In the genomic region with DNA sequence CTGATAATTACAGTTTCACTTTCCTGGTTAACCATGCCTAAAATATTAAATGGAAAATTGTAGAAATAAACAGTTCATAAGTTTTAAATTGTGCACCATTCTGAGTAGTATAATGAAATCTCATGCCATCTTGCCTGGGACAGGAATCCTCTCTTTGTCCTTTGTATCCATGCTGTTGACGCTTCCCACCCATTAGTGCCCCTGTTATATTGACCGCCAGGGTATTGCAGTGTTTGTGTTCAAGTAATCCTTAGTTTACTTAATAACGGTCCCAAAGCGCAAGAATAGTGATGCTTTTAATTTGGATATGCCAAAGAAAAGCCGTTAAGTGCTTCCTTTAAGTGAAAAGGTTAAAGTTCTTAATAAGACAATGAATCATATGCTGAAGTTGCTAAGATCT, we compare ENCODE assay signal across 28 cellular contexts. TPM values are rescaled to one million over a fixed set of nuclear protein-coding genes. Genes with fewer than 3 reads are reported as not detected.
DNase-seq lines count a peak whose midpoint lies in the region; ATAC-seq and TF ChIP-seq lines count a peak whose summit lies in the region.
"Had no signal": no experiment of that assay in that cellular context is flagged by ENCODE, and none has a peak within 500 bp of the region (broad histone marks: within the 10 kb centered on the region; RNA-seq: fewer than 3 reads in every experiment).

No MANE protein-coding gene starts in this region.

- no peaks in the 10 kb centered on the region for H3K36me3 ChIP-seq in CD4-positive, alpha-beta memory T cell (ENCODE audit: insufficient read depth, low read length)
- H3K36me3 ChIP-seq: gastrocnemius medialis, SJCRH30, stomach, tibial artery had no signal

- H3K27me3 Mint-ChIP-seq in activated T-cell treated with anti-CD3 and anti-CD28 coated beads, Interleukin-2, amount 50 U/mL, for 72 hours (ENCODE audit: low read depth): no peaks in the 10 kb centered on the region
- H3K27me3 Mint-ChIP-seq in CD4-positive, alpha-beta memory T cell: no peaks in the 10 kb centered on the region
- no peaks in the 10 kb centered on the region for H3K27me3 Mint-ChIP-seq in activated T-helper 2 cell treated with anti-CD3 and anti-CD28 coated beads, Interferon-gamma antibody, Interleukin-2, Interleukin-4, amounts not matched to agents 10 μg/mL and 5 μg/mL and 100 μg/mL, durations not matched to agents 14 hours and 24 hours and 36 hours (ENCODE audit: low read depth)
- no peaks in the 10 kb centered on the region for H3K27me3 Mint-ChIP-seq in nephron progenitor cell (ENCODE audit: low read depth, poor library complexity)

- CTCF ChIA-PET in CD4-positive, alpha-beta memory T cell (lab: Charles Lee; ENCODE audit: partially characterized antibody): no interaction called here

- peaks cover 0 to 7% of the 10 kb centered on the region in 2 donors for H3K36me3 Mint-ChIP-seq in activated T-cell treated with anti-CD3 and anti-CD28 coated beads, Interleukin-2, amount 50 U/mL, for 72 hours (ENCODE audit: insufficient read depth in 2 of 2)
- H3K36me3 Mint-ChIP-seq in CD4-positive, alpha-beta memory T cell: peaks cover 6 to 12% of the 10 kb centered on the region in 2 donors
- H3K36me3 Mint-ChIP-seq in activated T-helper 2 cell treated with anti-CD3 and anti-CD28 coated beads, Interferon-gamma antibody, Interleukin-2, Interleukin-4, amounts not matched to agents 10 μg/mL and 5 μg/mL and 100 μg/mL, durations not matched to agents 14 hours and 24 hours and 36 hours (ENCODE audit: low read depth): peaks cover 10% of the 10 kb centered on the region
- peaks cover 34% of the 10 kb centered on the region for H3K36me3 Mint-ChIP-seq in nephron progenitor cell (ENCODE audit: low read depth)

- no peak for ATAC-seq in activated T-cell treated with anti-CD3 and anti-CD28 coated beads, Interleukin-2, amount 50 U/mL, for 72 hours (replicated peaks in 1 of 2)
- no peak for ATAC-seq in GM21737 (IDR thresholded peaks at IDR 0.05; ENCODE audit: unreplicated experiment)
- ATAC-seq in GM19463 (IDR thresholded peaks at IDR 0.05; ENCODE audit: unreplicated experiment): no peak
- ATAC-seq in HG02981 (IDR thresholded peaks at IDR 0.05; ENCODE audit: unreplicated experiment): no peak
- ATAC-seq: gastrocnemius medialis had no signal

- peak overlapping the region in 1 of 2 donors; percentile 65 for H3K4me3 Mint-ChIP-seq in activated T-cell treated with anti-CD3 and anti-CD28 coated beads, Interleukin-2, amount 50 U/mL, for 72 hours
- H3K4me3 Mint-ChIP-seq in CD4-positive, alpha-beta memory T cell: peak overlapping the region in 2 of 8 donors; percentile 19 to 35
- H3K4me3 Mint-ChIP-seq in activated T-helper 2 cell treated with anti-CD3 and anti-CD28 coated beads, Interferon-gamma antibody, Interleukin-2, Interleukin-4, amounts not matched to agents 10 μg/mL and 5 μg/mL and 100 μg/mL, durations not matched to agents 14 hours and 24 hours and 36 hours (ENCODE audit: low read depth): no peak overlapping the region
- H3K4me3 Mint-ChIP-seq in nephron progenitor cell: no peak overlapping the region

- H3K4me3 ChIP-seq in CD4-positive, alpha-beta memory T cell (ENCODE audit: low read length in 2 of 2): no peak overlapping the region
- H3K4me3 ChIP-seq: gastrocnemius medialis, HAP-1, SJCRH30, skin epidermis, stomach, tibial artery had no signal

- no peak for DNase-seq in activated T-cell treated with anti-CD3 and anti-CD28 coated beads, Interleukin-2, amount 50 U/mL, for 72 hours
- DNase-seq in activated T-cell treated with anti-CD3 and anti-CD28 coated beads, Interleukin-2, amount 50 U/mL, for 1 hour: no peak
- DNase-seq in CD4-positive, alpha-beta memory T cell: no peak
- DNase-seq in activated T-helper 2 cell treated with anti-CD3 and anti-CD28 coated beads, Interferon-gamma antibody, Interleukin-2, Interleukin-4, amounts not matched to agents 10 μg/mL and 5 μg/mL and 100 μg/mL, durations not matched to agents 14 hours and 24 hours and 36 hours (ENCODE audit: low spot score): no peak
- no peak for DNase-seq in nephron progenitor cell
- DNase-seq: ACHN; activated CD4-positive, alpha-beta T cell treated with anti-CD3 and anti-CD28 coated beads for 1 hour; activated CD8-positive, alpha-beta memory T cell treated with anti-CD3 and anti-CD28 coated beads for 24 hours; activated T-cell treated with anti-CD3 and anti-CD28 coated beads, Interleukin-2, amount 50 U/mL, for 48 hours; central memory CD4-positive, alpha-beta T cell; DMS79 treated with DMSO at 0.1 percent for 48 hours; dorsolateral prefrontal cortex; gastrocnemius medialis; GF-D8; MM.1S; NCI-H1417; NCI-H2081; NCI-H345; NCI-H774; SJCRH30; stomach; tibial artery had no signal

- POLR2A ChIA-PET in CD4-positive, alpha-beta memory T cell (lab: Charles Lee; ENCODE audit: partially characterized antibody): no interaction called here

- no peak overlapping the region for H3K27ac ChIP-seq in CD4-positive, alpha-beta memory T cell (ENCODE audit: low read depth, low read length)
- H3K27ac ChIP-seq: gastrocnemius medialis, KMS-11, SJCRH30, skin epidermis, stomach, tibial artery had no signal

- no peaks in the 10 kb centered on the region for H3K27me3 ChIP-seq in CD4-positive, alpha-beta memory T cell (ENCODE audit: insufficient read depth, low read length)
- H3K27me3 ChIP-seq: dorsolateral prefrontal cortex, gastrocnemius medialis, SJCRH30, stomach, tibial artery had no signal

- H3K27ac Mint-ChIP-seq in activated T-cell treated with anti-CD3 and anti-CD28 coated beads, Interleukin-2, amount 50 U/mL, for 72 hours: peak overlapping the region; percentile 80
- H3K27ac Mint-ChIP-seq in CD4-positive, alpha-beta memory T cell: peak overlapping the region in 6 of 7 donors; percentile 1 to 81 (median 37)
- H3K27ac Mint-ChIP-seq in activated T-helper 2 cell treated with anti-CD3 and anti-CD28 coated beads, Interferon-gamma antibody, Interleukin-2, Interleukin-4, amounts not matched to agents 10 μg/mL and 5 μg/mL and 100 μg/mL, durations not matched to agents 14 hours and 24 hours and 36 hours: peak overlapping the region; percentile 11
- H3K27ac Mint-ChIP-seq in nephron progenitor cell: peak overlapping the region; percentile 6

- H3K4me1 ChIP-seq in CD4-positive, alpha-beta memory T cell (ENCODE audit: insufficient read depth, low read length): peaks cover 28% of the 10 kb centered on the region
- H3K4me1 ChIP-seq: SJCRH30 had no signal

- no peaks in the 10 kb centered on the region for H3K9me3 ChIP-seq in CD4-positive, alpha-beta memory T cell (ENCODE audit: control insufficient read depth in 1 of 2, low read length in 2 of 2)
- H3K9me3 ChIP-seq: gastrocnemius medialis, HAP-1, SJCRH30, stomach, tibial artery had no signal

- H3K9me3 Mint-ChIP-seq in activated T-cell treated with anti-CD3 and anti-CD28 coated beads, Interleukin-2, amount 50 U/mL, for 72 hours: no peaks in the 10 kb centered on the region
- H3K9me3 Mint-ChIP-seq in CD4-positive, alpha-beta memory T cell: peaks cover 0 to 2% (median 0%) of the 10 kb centered on the region in 8 donors
- no peaks in the 10 kb centered on the region for H3K9me3 Mint-ChIP-seq in activated T-helper 2 cell treated with anti-CD3 and anti-CD28 coated beads, Interferon-gamma antibody, Interleukin-2, Interleukin-4, amounts not matched to agents 10 μg/mL and 5 μg/mL and 100 μg/mL, durations not matched to agents 14 hours and 24 hours and 36 hours
- peaks cover 1% of the 10 kb centered on the region for H3K9me3 Mint-ChIP-seq in nephron progenitor cell

- intact Hi-C loops in CD4-positive, alpha-beta memory T cell (cut with micrococcal nuclease): no loop called here
- intact Hi-C loops in activated T-helper 2 cell treated with anti-CD3 and anti-CD28 coated beads, Interferon-gamma antibody, Interleukin-2, Interleukin-4, amounts not matched to agents 10 μg/mL and 5 μg/mL and 100 μg/mL, durations not matched to agents 14 hours and 24 hours and 36 hours (cut with micrococcal nuclease): no loop called here

- peaks cover 71% of the 10 kb centered on the region for H3K4me1 Mint-ChIP-seq in activated T-cell treated with anti-CD3 and anti-CD28 coated beads, Interleukin-2, amount 50 U/mL, for 72 hours (ENCODE audit: low read depth)
- H3K4me1 Mint-ChIP-seq in CD4-positive, alpha-beta memory T cell: peaks cover 34 to 70% (median 55%) of the 10 kb centered on the region in 4 donors
- peaks cover 21% of the 10 kb centered on the region for H3K4me1 Mint-ChIP-seq in activated T-helper 2 cell treated with anti-CD3 and anti-CD28 coated beads, Interferon-gamma antibody, Interleukin-2, Interleukin-4, amounts not matched to agents 10 μg/mL and 5 μg/mL and 100 μg/mL, durations not matched to agents 14 hours and 24 hours and 36 hours (ENCODE audit: low read depth)
- peaks cover 10% of the 10 kb centered on the region for H3K4me1 Mint-ChIP-seq in nephron progenitor cell

- no peak for TF ChIP-seq CTCF in nephron progenitor cell (IDR thresholded peaks at IDR 0.05)

RNA-seq across cellular contexts. Expression of a gene that starts 41.7 kb away (rescaled TPM):
- 10 to 100 TPM; 31.9 to 32.7 TPM for total RNA-seq in activated T-cell treated with anti-CD3 and anti-CD28 coated beads, Interleukin-2, amount 50 U/mL, for 72 hours
- total RNA-seq in CD4-positive, alpha-beta memory T cell: 10 to 100 TPM; 60.0 to 61.0 TPM
- polyA plus RNA-seq in CD4-positive, alpha-beta memory T cell: 10 to 100 TPM; 10.1 to 37.1 TPM
- total RNA-seq in activated T-helper 2 cell treated with anti-CD3 and anti-CD28 coated beads, Interferon-gamma antibody, Interleukin-2, Interleukin-4, amounts not matched to agents 10 μg/mL and 5 μg/mL and 100 μg/mL, durations not matched to agents 14 hours and 24 hours and 36 hours: 21.9 and 22.8 TPM in 2 replicates

Comparison
In these comparisons a context has a peak if more than half of its experiments do, and no peak if none do; other contexts are left out.
1. H3K27ac Mint-ChIP-seq: peak in every context shown above with its lines; median percentile 80 in activated T-cell treated with anti-CD3 and anti-CD28 coated beads, Interleukin-2, amount 50 U/mL, for 72 hours; 37 in CD4-positive, alpha-beta memory T cell; 11 in activated T-helper 2 cell treated with anti-CD3 and anti-CD28 coated beads, Interferon-gamma antibody, Interleukin-2, Interleukin-4, amounts not matched to agents 10 μg/mL and 5 μg/mL and 100 μg/mL, durations not matched to agents 14 hours and 24 hours and 36 hours; 6 in nephron progenitor cell.